In the genomic region with DNA sequence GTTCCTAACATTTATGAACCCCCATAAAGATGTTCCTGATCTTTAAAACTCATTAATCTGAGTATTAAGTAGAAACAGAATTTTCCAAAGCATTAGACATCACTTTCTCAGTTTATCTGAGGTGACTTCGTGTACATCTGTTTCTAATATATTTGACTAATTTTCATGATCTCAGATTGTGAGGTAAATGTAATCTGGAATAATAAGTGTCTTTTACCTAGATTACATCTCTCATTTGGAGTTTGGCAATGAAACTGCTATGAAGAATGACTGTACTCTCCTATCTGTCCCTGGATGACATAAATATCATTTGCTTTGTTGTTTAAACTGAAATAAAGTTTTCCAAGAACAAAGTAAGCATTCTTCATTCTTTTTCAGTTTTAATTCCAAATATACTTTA, we compare ENCODE assay signal across 30 cellular contexts. TPM values are rescaled to one million over a fixed set of nuclear protein-coding genes. Genes with fewer than 3 reads are reported as not detected.
"Had no signal": no experiment of that assay in that cellular context is flagged by ENCODE, and none has a peak within 500 bp of the region (broad histone marks: within the 10 kb centered on the region; RNA-seq: fewer than 3 reads in every experiment).

No MANE protein-coding gene starts in this region.

- FAIRE-seq: bronchial epithelial cell, TTC549 had no signal

- H3K4me3 ChIP-seq: ascending aorta, cardiac muscle cell had no signal

- H3K27ac ChIP-seq: ascending aorta, cardiac muscle cell, VCaP had no signal

- DNase-seq: activated B cell treated with CpG ODN at 0.5 μM for 24 hours; activated CD4-positive, alpha-beta memory T cell treated with anti-CD3 and anti-CD28 coated beads, Interleukin-2, amount 10 ng/mL, durations not matched to agents 7 days and 5 days; activated CD4-positive, alpha-beta T cell treated with anti-CD3 and anti-CD28 coated beads for 4 hours; activated CD4-positive, alpha-beta T cell treated with anti-CD3 and anti-CD28 coated beads, Interleukin-2, amount 10 ng/mL, durations not matched to agents 24 days and 14 days; activated CD4-positive, alpha-beta T cell treated with anti-CD3 and anti-CD28 coated beads, Interleukin-2, amount 50 U/mL, for 1 hour; activated CD4-positive, alpha-beta T cell treated with anti-CD3 and anti-CD28 coated beads, Interleukin-2, amount 50 U/mL, for 4 hours; activated CD4-positive, CD25-positive, alpha-beta regulatory T cell treated with anti-CD3 and anti-CD28 coated beads, Interleukin-2, amount 50 U/mL, for 72 hours; activated CD8-positive, alpha-beta memory T cell treated with anti-CD3 and anti-CD28 coated beads for 24 hours; activated CD8-positive, alpha-beta memory T cell treated with anti-CD3 and anti-CD28 coated beads, Interleukin-2, amount 10 ng/mL, durations not matched to agents 7 days and 5 days; activated CD8-positive, alpha-beta memory T cell treated with anti-CD3 and anti-CD28 coated beads, Interleukin-2, amount 50 U/mL, for 48 hours; activated CD8-positive, alpha-beta T cell treated with anti-CD3 and anti-CD28 coated beads, Interleukin-2, amount 10 ng/mL, durations not matched to agents 7 days and 5 days; activated effector memory CD4-positive, alpha-beta T cell treated with Interleukin-2 at 50 U/mL for 16 hours; activated gamma-delta T cell; activated naive CD4-positive, alpha-beta T cell treated with anti-CD3 and anti-CD28 coated beads, Interleukin-2, amount 10 ng/mL, durations not matched to agents 7 days and 5 days; activated naive CD4-positive, alpha-beta T cell treated with Interleukin-2 at 50 U/mL for 16 hours; activated naive CD8-positive, alpha-beta T cell treated with anti-CD3 and anti-CD28 coated beads, Interleukin-2, amount 10 ng/mL, durations not matched to agents 7 days and 5 days; activated naive CD8-positive, alpha-beta T cell treated with anti-CD3 and anti-CD28 coated beads, Interleukin-2, amount 50 U/mL, for 24 hours; activated T-cell treated with anti-CD3 and anti-CD28 coated beads, Interleukin-2, amount 50 U/mL, for 24 hours; activated T-cell treated with anti-CD3 and anti-CD28 coated beads, Interleukin-2, amount 50 U/mL, for 48 hours; amygdala; anterior cingulate cortex; caudate nucleus; cerebellar nuclear complex; T-helper 2 cell; T-helper 9 cell had no signal

- H3K27me3 ChIP-seq: ascending aorta, cardiac muscle cell had no signal

- ATAC-seq: activated CD8-positive, alpha-beta memory T cell treated with anti-CD3 and anti-CD28 coated beads, Interleukin-2, amount 10 ng/mL, durations not matched to agents 7 days and 5 days; activated CD8-positive, alpha-beta T cell treated with anti-CD3 and anti-CD28 coated beads, Interleukin-2, amount 10 ng/mL, durations not matched to agents 7 days and 5 days; activated naive CD8-positive, alpha-beta T cell treated with anti-CD3 and anti-CD28 coated beads, Interleukin-2, amount 50 U/mL, for 24 hours had no signal

- H3K4me1 ChIP-seq: ascending aorta had no signal

- H3K9me3 ChIP-seq: ascending aorta had no signal

RNA-seq across cellular contexts. Expression of gene GDPD1, which starts 55.3 kb away (rescaled TPM):
- total RNA-seq: ascending aorta had no signal
